Comparison of ENCODE assay signal across 16 cellular contexts in the genomic region with DNA sequence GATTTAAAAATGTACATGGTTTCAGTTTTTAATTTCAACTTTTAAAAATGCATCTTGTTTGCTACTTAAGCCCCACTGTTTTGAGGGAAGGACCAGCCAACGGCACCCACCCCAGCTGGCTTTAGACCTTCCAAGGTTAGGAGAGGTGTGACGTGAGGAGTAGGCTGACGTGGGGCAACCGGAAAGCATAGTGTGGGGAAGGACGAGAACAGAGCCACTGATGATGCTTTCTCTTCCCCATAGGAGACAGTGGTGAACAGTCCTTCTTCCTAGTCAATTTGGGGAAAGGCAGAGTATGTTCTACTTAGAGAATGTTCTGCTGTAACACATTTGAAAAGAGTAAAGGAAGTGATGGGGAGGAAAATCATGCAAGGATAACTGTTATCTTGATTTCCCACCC.
"Had no signal": no experiment of that assay in that cellular context is flagged by ENCODE, and none has a peak within 500 bp of the region (broad histone marks: within the 10 kb centered on the region; RNA-seq: fewer than 3 reads in every experiment).

No MANE protein-coding gene starts in this region.

- H3K4me2 ChIP-seq: hepatocyte had no signal

- H3K4me3 ChIP-seq: esophagus muscularis mucosa, hepatocyte had no signal

- ATAC-seq: activated CD4-positive, CD25-positive, alpha-beta regulatory T cell treated with anti-CD3 and anti-CD28 coated beads, Interleukin-2, amount 50 U/mL, for 24 hours; naive thymus-derived CD8-positive, alpha-beta T cell; stimulated activated naive B cell treated with anti-CD40 and anti-IgM and Interleukin-4, amounts not matched to agents 10 μg/mL and 1 μg/mL and 100 μg/mL, for 72 hours had no signal

- H3K27ac Mint-ChIP-seq: dendritic cell treated with granulocyte-macrophage colony-stimulating factor and Interleukin-4, amounts not matched to agents 40 ng/mL and 50 ng/mL, for 4 days; stimulated activated naive B cell treated with anti-CD40 and anti-IgM and Interleukin-4, amounts not matched to agents 10 μg/mL and 1 μg/mL and 100 μg/mL, for 72 hours had no signal

- H3K36me3 Mint-ChIP-seq: naive thymus-derived CD8-positive, alpha-beta T cell had no signal

- H3K9ac ChIP-seq: parathyroid adenoma had no signal

- H3K9me3 ChIP-seq: esophagus muscularis mucosa had no signal

- DNase-seq: activated CD4-positive, alpha-beta T cell treated with anti-CD3 and anti-CD28 coated beads, Interleukin-2, amount 50 U/mL, for 1 hour; activated CD8-positive, alpha-beta memory T cell treated with anti-CD3 and anti-CD28 coated beads for 24 hours; activated CD8-positive, alpha-beta memory T cell treated with anti-CD3 and anti-CD28 coated beads, Interleukin-2, amount 50 U/mL, for 48 hours; activated effector memory CD4-positive, alpha-beta T cell treated with Interleukin-2 at 50 U/mL for 16 hours; activated naive CD4-positive, alpha-beta T cell treated with anti-CD3 and anti-CD28 coated beads, Interleukin-2, amount 50 U/mL, for 16 hours; activated T-cell treated with anti-CD3 and anti-CD28 coated beads, Interleukin-2, amount 50 U/mL, for 48 hours; cerebellar nuclear complex; effector CD8-positive, alpha-beta T cell; foreskin fibroblast; naive thymus-derived CD8-positive, alpha-beta T cell; stimulated activated naive B cell treated with anti-CD40 and anti-IgM and Interleukin-4, amounts not matched to agents 10 μg/mL and 1 μg/mL and 100 μg/mL, for 72 hours had no signal

- H3K27me3 Mint-ChIP-seq: stimulated activated naive B cell treated with anti-CD40 and anti-IgM and Interleukin-4, amounts not matched to agents 10 μg/mL and 1 μg/mL and 100 μg/mL, for 72 hours had no signal

- H3K27ac ChIP-seq: esophagus muscularis mucosa, hepatocyte, parathyroid adenoma had no signal

- H3K4me1 ChIP-seq: parathyroid adenoma had no signal

- H3K4me3 Mint-ChIP-seq: dendritic cell treated with granulocyte-macrophage colony-stimulating factor and Interleukin-4, amounts not matched to agents 40 ng/mL and 50 ng/mL, for 4 days; naive thymus-derived CD8-positive, alpha-beta T cell; stimulated activated naive B cell treated with anti-CD40 and anti-IgM and Interleukin-4, amounts not matched to agents 10 μg/mL and 1 μg/mL and 100 μg/mL, for 72 hours had no signal

- H3K27me3 ChIP-seq: esophagus muscularis mucosa, hepatocyte had no signal

- H3K36me3 ChIP-seq: esophagus muscularis mucosa had no signal

- H2AFZ ChIP-seq: hepatocyte, parathyroid adenoma had no signal

- H3K9me3 Mint-ChIP-seq: dendritic cell treated with granulocyte-macrophage colony-stimulating factor and Interleukin-4, amounts not matched to agents 40 ng/mL and 50 ng/mL, for 4 days had no signal
